In the genomic region with DNA sequence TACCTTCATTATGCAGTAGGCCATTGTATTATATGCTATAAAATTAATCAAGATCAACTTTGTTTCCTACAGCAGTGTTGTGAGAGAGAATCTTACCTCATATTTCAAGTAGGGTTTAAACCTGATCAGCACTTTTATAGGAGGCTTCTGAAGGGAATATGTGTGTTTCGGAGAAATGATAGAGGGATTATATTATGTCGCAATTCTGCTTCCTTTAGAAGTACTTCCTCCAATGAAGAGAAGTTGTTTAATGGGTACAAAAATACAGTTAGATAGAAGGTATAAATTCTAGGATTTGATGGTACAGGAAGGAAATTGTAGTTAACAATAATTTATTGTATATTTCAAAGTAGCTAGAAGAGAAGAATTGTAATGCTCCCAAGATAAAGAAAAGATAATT, we compare ENCODE assay signal across 1 cellular context.
TF ChIP-seq lines count a peak whose summit lies in the region.

No MANE protein-coding gene starts in this region.

TF ChIP-seq in GM23338, 12 proteins besides CTCF, POLR2A, EP300 and RAD21 (continued from another document):
- TF ChIP-seq, protein P1, sequence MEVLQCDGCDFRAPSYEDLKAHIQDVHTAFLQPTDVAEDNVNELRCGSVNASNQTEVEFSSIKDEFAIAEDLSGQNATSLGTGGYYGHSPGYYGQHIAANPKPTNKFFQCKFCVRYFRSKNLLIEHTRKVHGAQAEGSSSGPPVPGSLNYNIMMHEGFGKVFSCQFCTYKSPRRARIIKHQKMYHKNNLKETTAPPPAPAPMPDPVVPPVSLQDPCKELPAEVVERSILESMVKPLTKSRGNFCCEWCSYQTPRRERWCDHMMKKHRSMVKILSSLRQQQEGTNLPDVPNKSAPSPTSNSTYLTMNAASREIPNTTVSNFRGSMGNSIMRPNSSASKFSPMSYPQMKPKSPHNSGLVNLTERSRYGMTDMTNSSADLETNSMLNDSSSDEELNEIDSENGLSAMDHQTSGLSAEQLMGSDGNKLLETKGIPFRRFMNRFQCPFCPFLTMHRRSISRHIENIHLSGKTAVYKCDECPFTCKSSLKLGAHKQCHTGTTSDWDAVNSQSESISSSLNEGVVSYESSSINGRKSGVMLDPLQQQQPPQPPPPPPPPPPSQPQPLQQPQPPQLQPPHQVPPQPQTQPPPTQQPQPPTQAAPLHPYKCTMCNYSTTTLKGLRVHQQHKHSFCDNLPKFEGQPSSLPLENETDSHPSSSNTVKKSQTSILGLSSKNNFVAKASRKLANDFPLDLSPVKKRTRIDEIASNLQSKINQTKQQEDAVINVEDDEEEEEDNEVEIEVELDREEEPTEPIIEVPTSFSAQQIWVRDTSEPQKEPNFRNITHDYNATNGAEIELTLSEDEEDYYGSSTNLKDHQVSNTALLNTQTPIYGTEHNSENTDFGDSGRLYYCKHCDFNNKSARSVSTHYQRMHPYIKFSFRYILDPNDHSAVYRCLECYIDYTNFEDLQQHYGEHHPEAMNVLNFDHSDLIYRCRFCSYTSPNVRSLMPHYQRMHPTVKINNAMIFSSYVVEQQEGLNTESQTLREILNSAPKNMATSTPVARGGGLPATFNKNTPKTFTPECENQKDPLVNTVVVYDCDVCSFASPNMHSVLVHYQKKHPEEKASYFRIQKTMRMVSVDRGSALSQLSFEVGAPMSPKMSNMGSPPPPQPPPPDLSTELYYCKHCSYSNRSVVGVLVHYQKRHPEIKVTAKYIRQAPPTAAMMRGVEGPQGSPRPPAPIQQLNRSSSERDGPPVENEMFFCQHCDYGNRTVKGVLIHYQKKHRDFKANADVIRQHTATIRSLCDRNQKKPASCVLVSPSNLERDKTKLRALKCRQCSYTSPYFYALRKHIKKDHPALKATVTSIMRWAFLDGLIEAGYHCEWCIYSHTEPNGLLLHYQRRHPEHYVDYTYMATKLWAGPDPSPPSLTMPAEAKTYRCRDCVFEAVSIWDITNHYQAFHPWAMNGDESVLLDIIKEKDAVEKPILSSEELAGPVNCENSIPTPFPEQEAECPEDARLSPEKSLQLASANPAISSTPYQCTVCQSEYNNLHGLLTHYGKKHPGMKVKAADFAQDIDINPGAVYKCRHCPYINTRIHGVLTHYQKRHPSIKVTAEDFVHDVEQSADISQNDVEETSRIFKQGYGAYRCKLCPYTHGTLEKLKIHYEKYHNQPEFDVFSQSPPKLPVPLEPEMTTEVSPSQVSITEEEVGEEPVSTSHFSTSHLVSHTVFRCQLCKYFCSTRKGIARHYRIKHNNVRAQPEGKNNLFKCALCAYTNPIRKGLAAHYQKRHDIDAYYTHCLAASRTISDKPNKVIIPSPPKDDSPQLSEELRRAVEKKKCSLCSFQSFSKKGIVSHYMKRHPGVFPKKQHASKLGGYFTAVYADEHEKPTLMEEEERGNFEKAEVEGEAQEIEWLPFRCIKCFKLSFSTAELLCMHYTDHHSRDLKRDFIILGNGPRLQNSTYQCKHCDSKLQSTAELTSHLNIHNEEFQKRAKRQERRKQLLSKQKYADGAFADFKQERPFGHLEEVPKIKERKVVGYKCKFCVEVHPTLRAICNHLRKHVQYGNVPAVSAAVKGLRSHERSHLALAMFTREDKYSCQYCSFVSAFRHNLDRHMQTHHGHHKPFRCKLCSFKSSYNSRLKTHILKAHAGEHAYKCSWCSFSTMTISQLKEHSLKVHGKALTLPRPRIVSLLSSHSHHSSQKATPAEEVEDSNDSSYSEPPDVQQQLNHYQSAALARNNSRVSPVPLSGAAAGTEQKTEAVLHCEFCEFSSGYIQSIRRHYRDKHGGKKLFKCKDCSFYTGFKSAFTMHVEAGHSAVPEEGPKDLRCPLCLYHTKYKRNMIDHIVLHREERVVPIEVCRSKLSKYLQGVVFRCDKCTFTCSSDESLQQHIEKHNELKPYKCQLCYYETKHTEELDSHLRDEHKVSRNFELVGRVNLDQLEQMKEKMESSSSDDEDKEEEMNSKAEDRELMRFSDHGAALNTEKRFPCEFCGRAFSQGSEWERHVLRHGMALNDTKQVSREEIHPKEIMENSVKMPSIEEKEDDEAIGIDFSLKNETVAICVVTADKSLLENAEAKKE (CRISPR knock-in tag; IDR thresholded peaks at IDR 0.05), result no peak
- no peak for TF ChIP-seq NANOG (IDR thresholded peaks at IDR 0.05; ENCODE audit: borderline replicate concordance)
- no peak for TF ChIP-seq ZNF114 (CRISPR knock-in tag; IDR thresholded peaks at IDR 0.05)
- TF ChIP-seq CREB1 (CRISPR knock-in tag; IDR thresholded peaks at IDR 0.05; ENCODE audit: low read depth), result no peak
- no peak for TF ChIP-seq EZH2 (IDR thresholded peaks at IDR 0.05; ENCODE audit: low read depth, unreplicated experiment)
- TF ChIP-seq POLR2AphosphoS5 (IDR thresholded peaks at IDR 0.05; ENCODE audit: low read depth), result no peak
- TF ChIP-seq, protein P2, sequence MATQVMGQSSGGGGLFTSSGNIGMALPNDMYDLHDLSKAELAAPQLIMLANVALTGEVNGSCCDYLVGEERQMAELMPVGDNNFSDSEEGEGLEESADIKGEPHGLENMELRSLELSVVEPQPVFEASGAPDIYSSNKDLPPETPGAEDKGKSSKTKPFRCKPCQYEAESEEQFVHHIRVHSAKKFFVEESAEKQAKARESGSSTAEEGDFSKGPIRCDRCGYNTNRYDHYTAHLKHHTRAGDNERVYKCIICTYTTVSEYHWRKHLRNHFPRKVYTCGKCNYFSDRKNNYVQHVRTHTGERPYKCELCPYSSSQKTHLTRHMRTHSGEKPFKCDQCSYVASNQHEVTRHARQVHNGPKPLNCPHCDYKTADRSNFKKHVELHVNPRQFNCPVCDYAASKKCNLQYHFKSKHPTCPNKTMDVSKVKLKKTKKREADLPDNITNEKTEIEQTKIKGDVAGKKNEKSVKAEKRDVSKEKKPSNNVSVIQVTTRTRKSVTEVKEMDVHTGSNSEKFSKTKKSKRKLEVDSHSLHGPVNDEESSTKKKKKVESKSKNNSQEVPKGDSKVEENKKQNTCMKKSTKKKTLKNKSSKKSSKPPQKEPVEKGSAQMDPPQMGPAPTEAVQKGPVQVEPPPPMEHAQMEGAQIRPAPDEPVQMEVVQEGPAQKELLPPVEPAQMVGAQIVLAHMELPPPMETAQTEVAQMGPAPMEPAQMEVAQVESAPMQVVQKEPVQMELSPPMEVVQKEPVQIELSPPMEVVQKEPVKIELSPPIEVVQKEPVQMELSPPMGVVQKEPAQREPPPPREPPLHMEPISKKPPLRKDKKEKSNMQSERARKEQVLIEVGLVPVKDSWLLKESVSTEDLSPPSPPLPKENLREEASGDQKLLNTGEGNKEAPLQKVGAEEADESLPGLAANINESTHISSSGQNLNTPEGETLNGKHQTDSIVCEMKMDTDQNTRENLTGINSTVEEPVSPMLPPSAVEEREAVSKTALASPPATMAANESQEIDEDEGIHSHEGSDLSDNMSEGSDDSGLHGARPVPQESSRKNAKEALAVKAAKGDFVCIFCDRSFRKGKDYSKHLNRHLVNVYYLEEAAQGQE (IDR thresholded peaks at IDR 0.05; ENCODE audit: unreplicated experiment), result no peak
TF ChIP-seq in GM23338: peak in this region for 0.
